Comparison of ENCODE assay signal across 4 cellular contexts in the genomic region with DNA sequence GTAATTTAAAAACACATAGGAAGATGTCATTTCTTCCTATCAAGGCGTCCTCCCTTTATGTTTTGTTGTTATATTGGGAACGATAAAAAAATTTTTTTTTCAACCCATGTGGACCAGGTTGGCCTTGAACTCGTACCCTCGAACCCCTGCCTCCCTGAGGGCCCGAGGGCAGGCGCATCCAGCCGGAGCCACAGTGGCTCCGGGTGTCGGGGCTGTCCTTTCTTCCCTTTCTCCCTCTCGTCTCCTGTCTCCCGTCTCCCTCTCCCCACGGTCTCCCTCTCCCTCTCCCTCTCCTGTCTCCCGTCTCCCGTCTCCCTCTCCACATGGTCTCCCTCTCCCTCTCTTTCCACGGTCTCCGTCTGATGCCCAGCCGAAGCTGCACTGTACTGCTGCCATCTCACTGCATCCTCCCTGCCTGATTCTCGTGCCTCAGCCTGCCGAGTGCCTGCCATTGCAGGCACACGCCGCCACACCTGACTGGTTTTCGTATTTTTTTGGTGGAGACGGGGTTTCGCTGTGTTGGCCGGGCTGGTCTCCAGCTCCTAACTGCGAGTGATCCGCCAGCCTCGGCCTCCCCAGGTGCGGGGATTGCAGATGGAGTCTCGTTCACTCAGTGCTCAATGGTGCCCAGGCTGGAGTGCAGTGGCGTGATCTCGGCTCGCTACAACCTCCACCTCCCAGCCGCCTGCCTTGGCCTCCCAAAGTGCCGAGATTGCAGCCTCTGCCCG. TPM values are rescaled to one million over a fixed set of nuclear protein-coding genes. Genes with fewer than 3 reads are reported as not detected.
"Had no signal": no experiment of that assay in that cellular context is flagged by ENCODE, and none has a peak within 500 bp of the region (broad histone marks: within the 10 kb centered on the region; RNA-seq: fewer than 3 reads in every experiment).

No MANE protein-coding gene starts in this region.

RNA-seq across cellular contexts. Expression of a gene that starts 22.8 kb away (rescaled TPM):
- total RNA-seq: LHCN-M2, M059J, MCF 10A, NCI-H460 had no signal
